Comparison of ENCODE assay signal across 1 cellular context in genomic region chr12:51884676-51885229, GRCh38.
TF ChIP-seq lines count a peak whose summit lies in the region.

No MANE protein-coding gene starts in this region.

TF ChIP-seq in HEK293, 187 proteins besides CTCF, POLR2A, EP300 and RAD21 (continued from another document):
- TF ChIP-seq ZNF394 (tag by site-specific recombination; IDR thresholded peaks at IDR 0.05; ENCODE audit: borderline replicate concordance), result peak; percentile 79; the same call in 1 of the 2 replicates
- no peak for TF ChIP-seq ZNF391 (tag by site-specific recombination; IDR thresholded peaks at IDR 0.05; ENCODE audit: borderline replicate concordance, low read depth)
- TF ChIP-seq ZNF280C (tag by site-specific recombination; IDR thresholded peaks at IDR 0.05), result no peak
- TF ChIP-seq GLIS2 (tag by site-specific recombination; IDR thresholded peaks at IDR 0.05), result no peak
- TF ChIP-seq ZNF791 (tag by site-specific recombination; IDR thresholded peaks at IDR 0.05), result no peak
- no peak for TF ChIP-seq ZNF248 (tag by site-specific recombination; IDR thresholded peaks at IDR 0.05)
- no peak for TF ChIP-seq ZNF2 (tag by site-specific recombination; IDR thresholded peaks at IDR 0.05)
- TF ChIP-seq ZFP3 (tag by site-specific recombination; IDR thresholded peaks at IDR 0.05; ENCODE audit: low read depth), result no peak
- peak; percentile 48; the same call in 1 of the 2 replicates for TF ChIP-seq SP3 (tag by site-specific recombination; IDR thresholded peaks at IDR 0.05)
- TF ChIP-seq ZNF555 (tag by site-specific recombination; conservative IDR thresholded peaks at IDR 0.05), result peak; percentile 48
- TF ChIP-seq ZBTB21 (tag by site-specific recombination; IDR thresholded peaks at IDR 0.05), result no peak
- TF ChIP-seq SETDB1 (IDR thresholded peaks at IDR 0.05; ENCODE audit: insufficient read length, low read length), result peak; percentile 90
- no peak for TF ChIP-seq ZNF776 (tag by site-specific recombination; IDR thresholded peaks at IDR 0.05; ENCODE audit: borderline replicate concordance)
- no peak for TF ChIP-seq ZNF211 (tag by site-specific recombination; IDR thresholded peaks at IDR 0.05; ENCODE audit: low read depth)
- TF ChIP-seq ZNF670 (tag by site-specific recombination; IDR thresholded peaks at IDR 0.05; ENCODE audit: low read depth), result no peak
- no peak for TF ChIP-seq ZBTB48 (tag by site-specific recombination; IDR thresholded peaks at IDR 0.05)
- no peak for TF ChIP-seq ZNF169 (tag by site-specific recombination; IDR thresholded peaks at IDR 0.05)
- TF ChIP-seq MYNN (tag by site-specific recombination; IDR thresholded peaks at IDR 0.05; ENCODE audit: borderline replicate concordance), result no peak
- TF ChIP-seq KLF8 (tag by site-specific recombination; IDR thresholded peaks at IDR 0.05), result peak; percentile 60
- TF ChIP-seq ZNF362 (tag by site-specific recombination; IDR thresholded peaks at IDR 0.05), result no peak
- no peak for TF ChIP-seq ZNF792 (tag by site-specific recombination; IDR thresholded peaks at IDR 0.05)
- TF ChIP-seq ZNF513 (tag by site-specific recombination; IDR thresholded peaks at IDR 0.05), result no peak
- TF ChIP-seq ZNF571 (tag by site-specific recombination; IDR thresholded peaks at IDR 0.05), result no peak
- TF ChIP-seq ZNF548 (tag by site-specific recombination; IDR thresholded peaks at IDR 0.05), result no peak
- no peak for TF ChIP-seq ZFHX2 (tag by site-specific recombination; conservative IDR thresholded peaks at IDR 0.05)
- no peak for TF ChIP-seq ZNF549 (tag by site-specific recombination; IDR thresholded peaks at IDR 0.05)
- TF ChIP-seq HOXA7 (CRISPR knock-in tag; IDR thresholded peaks at IDR 0.05; ENCODE audit: borderline replicate concordance), result no peak
- TF ChIP-seq ZNF140 (tag by site-specific recombination; IDR thresholded peaks at IDR 0.05), result no peak
- TF ChIP-seq REST (tag by site-specific recombination; IDR thresholded peaks at IDR 0.05), result no peak
